Comparison of ENCODE assay signal across 1 cellular context in the genomic region with DNA sequence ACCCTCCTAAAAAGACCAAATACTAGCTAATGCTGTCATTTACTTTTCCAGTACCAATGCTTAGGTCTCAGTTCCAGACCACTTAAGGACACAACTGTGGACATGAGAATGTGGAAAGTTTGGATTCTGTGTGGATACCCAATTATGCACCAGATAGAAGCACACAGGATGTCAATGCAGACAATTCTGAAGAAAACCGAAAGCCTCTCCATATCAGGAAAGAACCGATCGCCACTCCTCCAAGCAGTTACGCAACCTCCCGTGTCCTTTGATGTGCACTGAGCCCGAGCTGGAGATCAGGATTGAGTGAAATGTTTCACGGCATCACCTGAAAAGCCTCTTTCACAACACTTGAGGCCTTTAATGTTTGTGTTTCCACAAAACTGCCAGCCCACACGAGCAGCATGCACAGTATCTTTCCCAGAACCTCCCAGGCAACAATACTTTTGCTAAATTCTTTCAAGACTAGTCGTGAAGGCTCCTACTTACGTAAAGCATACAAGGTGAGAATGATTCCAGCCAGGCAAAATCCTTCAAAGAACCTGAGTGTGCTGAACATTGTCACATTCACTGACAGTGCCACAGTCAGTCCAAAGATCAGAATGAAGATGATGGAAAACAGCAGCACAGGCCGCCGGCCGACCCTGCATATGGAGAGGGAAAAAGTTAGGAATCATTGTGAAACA.
A peak's percentile ranks its signal among the peaks of the same experiment; 100 is the strongest.
TF ChIP-seq lines count a peak whose summit lies in the region.

No MANE protein-coding gene starts in this region.

TF ChIP-seq in HepG2, 621 proteins besides CTCF, POLR2A, EP300 and RAD21 (continued from another document):
- TF ChIP-seq, protein P1, sequence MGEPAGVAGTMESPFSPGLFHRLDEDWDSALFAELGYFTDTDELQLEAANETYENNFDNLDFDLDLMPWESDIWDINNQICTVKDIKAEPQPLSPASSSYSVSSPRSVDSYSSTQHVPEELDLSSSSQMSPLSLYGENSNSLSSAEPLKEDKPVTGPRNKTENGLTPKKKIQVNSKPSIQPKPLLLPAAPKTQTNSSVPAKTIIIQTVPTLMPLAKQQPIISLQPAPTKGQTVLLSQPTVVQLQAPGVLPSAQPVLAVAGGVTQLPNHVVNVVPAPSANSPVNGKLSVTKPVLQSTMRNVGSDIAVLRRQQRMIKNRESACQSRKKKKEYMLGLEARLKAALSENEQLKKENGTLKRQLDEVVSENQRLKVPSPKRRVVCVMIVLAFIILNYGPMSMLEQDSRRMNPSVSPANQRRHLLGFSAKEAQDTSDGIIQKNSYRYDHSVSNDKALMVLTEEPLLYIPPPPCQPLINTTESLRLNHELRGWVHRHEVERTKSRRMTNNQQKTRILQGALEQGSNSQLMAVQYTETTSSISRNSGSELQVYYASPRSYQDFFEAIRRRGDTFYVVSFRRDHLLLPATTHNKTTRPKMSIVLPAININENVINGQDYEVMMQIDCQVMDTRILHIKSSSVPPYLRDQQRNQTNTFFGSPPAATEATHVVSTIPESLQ (CRISPR knock-in tag; conservative IDR thresholded peaks at IDR 0.05), result peak; percentile 95; the same call in 1 of the 2 replicates
- TF ChIP-seq NFE2L2 (IDR thresholded peaks at IDR 0.05; ENCODE audit: low read length) (0 out of 2 replicates have a peak, but pooled peaks have one; percentile 8), HIVEP1 (CRISPR knock-in tag; IDR thresholded peaks at IDR 0.05) (peak; percentile 88; the same call in 1 of the 2 replicates), ATF1 (CRISPR knock-in tag; IDR thresholded peaks at IDR 0.05) (peak; percentile 63), EED (CRISPR knock-in tag; IDR thresholded peaks at IDR 0.05) (peak; percentile 43; the same call in 1 of the 2 replicates), NR2F6 (IDR thresholded peaks at IDR 0.05) (peak; percentile 91), NR2F6 (CRISPR knock-in tag; IDR thresholded peaks at IDR 0.05) (peak; percentile 93), SSRP1 (CRISPR knock-in tag; IDR thresholded peaks at IDR 0.05) (peak; percentile 81; the same call in 1 of the 2 replicates), SIX1 (CRISPR knock-in tag; IDR thresholded peaks at IDR 0.05; ENCODE audit: borderline replicate concordance) (peak; percentile 92)
TF ChIP-seq in HepG2: peak in this region for 385.
